Comparison of ENCODE assay signal across 8 cellular contexts in the genomic region with DNA sequence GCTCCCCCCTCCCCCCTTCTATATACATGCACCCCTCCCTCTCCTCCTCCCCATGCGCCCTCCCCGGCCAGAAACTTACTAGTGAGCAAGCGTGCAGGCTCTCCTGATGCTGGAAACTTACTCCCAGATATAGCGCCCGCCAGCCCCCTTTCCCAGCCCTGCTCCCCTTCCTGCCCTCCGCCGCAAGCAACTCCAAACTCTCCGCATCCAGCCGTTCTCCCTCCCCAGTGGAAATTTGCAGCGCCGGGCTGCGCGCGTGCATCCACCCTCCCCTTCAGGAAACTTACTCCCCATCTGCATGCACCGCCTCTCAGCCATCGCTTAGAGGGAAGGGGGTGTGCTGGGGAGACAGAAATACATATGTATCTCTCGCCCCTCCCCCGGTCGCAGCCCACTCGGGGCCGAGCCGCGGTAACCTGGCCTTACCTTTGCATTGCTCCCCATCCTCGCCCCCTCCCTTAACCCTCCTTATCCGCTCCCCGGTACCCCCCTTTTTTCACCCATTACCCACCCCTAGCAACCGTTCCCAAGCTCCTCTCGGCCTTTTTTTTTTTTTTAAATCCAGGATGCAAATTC. TPM values are rescaled to one million over a fixed set of nuclear protein-coding genes. Genes with fewer than 3 reads are reported as not detected.
DNase-seq lines count a peak whose midpoint lies in the region; ATAC-seq and TF ChIP-seq lines count a peak whose summit lies in the region.

A gene with protein sequence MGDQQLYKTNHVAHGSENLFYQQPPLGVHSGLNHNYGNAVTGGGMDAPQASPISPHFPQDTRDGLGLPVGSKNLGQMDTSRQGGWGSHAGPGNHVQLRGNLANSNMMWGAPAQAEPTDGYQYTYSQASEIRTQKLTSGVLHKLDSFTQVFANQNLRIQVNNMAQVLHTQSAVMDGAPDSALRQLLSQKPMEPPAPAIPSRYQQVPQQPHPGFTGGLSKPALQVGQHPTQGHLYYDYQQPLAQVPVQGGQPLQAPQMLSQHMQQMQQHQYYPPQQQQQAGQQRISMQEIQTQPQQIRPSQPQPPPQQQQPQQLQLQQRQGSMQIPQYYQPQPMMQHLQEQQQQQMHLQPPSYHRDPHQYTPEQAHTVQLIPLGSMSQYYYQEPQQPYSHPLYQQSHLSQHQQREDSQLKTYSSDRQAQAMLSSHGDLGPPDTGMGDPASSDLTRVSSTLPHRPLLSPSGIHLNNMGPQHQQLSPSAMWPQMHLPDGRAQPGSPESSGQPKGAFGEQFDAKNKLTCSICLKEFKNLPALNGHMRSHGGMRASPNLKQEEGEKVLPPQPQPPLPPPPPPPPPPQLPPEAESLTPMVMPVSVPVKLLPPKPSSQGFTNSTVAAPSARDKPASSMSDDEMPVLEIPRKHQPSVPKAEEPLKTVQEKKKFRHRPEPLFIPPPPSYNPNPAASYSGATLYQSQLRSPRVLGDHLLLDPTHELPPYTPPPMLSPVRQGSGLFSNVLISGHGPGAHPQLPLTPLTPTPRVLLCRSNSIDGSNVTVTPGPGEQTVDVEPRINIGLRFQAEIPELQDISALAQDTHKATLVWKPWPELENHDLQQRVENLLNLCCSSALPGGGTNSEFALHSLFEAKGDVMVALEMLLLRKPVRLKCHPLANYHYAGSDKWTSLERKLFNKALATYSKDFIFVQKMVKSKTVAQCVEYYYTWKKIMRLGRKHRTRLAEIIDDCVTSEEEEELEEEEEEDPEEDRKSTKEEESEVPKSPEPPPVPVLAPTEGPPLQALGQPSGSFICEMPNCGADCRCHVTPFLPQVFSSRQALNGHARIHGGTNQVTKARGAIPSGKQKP (N-terminal part only) (minus strand): TSS at position 332 of the 576 bp plus-strand sequence. CDS start 182,336 bp downstream, outside the sequence.

- peaks cover 31 to 36% of the 10 kb centered on the region in 2 donors for H3K4me1 ChIP-seq in duodenal mucosa (ENCODE audit: control insufficient read depth in 1 of 2, insufficient read depth in 2 of 2, low read length in 2 of 2)
- peaks cover 0 to 13% (median 0%) of the 10 kb centered on the region in 4 donors for H3K4me1 ChIP-seq in right lobe of liver

- no peaks in the 10 kb centered on the region for H3K36me3 ChIP-seq in duodenal mucosa (ENCODE audit: control insufficient read depth in 1 of 2, insufficient read depth in 2 of 2, low read length in 2 of 2)
- H3K36me3 ChIP-seq in right lobe of liver: no peaks in the 10 kb centered on the region

- peak; percentile 25 for ATAC-seq in HG03095 (IDR thresholded peaks at IDR 0.05; ENCODE audit: unreplicated experiment)
- peak; percentile 26 to 46 (median 34) for ATAC-seq in right lobe of liver
- no peak for ATAC-seq in omental fat pad (ENCODE audit: low FRiP score)

- TF ChIP-seq POLR2A in right lobe of liver (IDR thresholded peaks at IDR 0.05): no peak

- H3K4me3 ChIP-seq in duodenal mucosa (ENCODE audit: low read depth in 1 of 2, low read length in 2 of 2): peak within 1 kb of the TSS; percentile 90 to 95
- peak within 1 kb of the TSS; percentile 53 to 62 (median 54) for H3K4me3 ChIP-seq in right lobe of liver

- H3K27me3 ChIP-seq in duodenal mucosa (ENCODE audit: control insufficient read depth in 1 of 2, insufficient read depth in 2 of 2, low read length in 2 of 2) (no peaks in the 10 kb centered on the region), right lobe of liver (no peaks in the 10 kb centered on the region)

- 3% methylated on average over 27 of the region's 28 CpGs for WGBS in right lobe of liver (ENCODE audit: insufficient coverage, low coverage, low lambda C conversion rate, missing lambda C conversion rate)

- H3K9me3 ChIP-seq in duodenal mucosa (ENCODE audit: control insufficient read depth in 1 of 2, low read length in 2 of 2): no peaks in the 10 kb centered on the region
- no peaks in the 10 kb centered on the region for H3K9me3 ChIP-seq in right lobe of liver

- H3K27ac ChIP-seq in duodenal mucosa (ENCODE audit: low read depth, low read length) (peak within 1 kb of the TSS; percentile 90), right lobe of liver (peak within 1 kb of the TSS; percentile 39 to 67 (median 43))

- H3K9ac ChIP-seq in duodenal mucosa (ENCODE audit: low read depth in 1 of 2, low read length in 2 of 2): peak within 1 kb of the TSS; percentile 71 to 73

- no peak for TF ChIP-seq CTCF in right lobe of liver (IDR thresholded peaks at IDR 0.05)
- no peak for TF ChIP-seq CTCF in omental fat pad (IDR thresholded peaks at IDR 0.05)

- peak; percentile 94 for DNase-seq in DMS53 (lab: John Stamatoyannopoulos, UW)
- DNase-seq in NCI-H510A (lab: John Stamatoyannopoulos, UW): peak; percentile 93
- peak; percentile 63 for DNase-seq in activated CD4-positive, alpha-beta T cell treated with anti-CD3 and anti-CD28 coated beads for 48 hours
- peak in 2 of 3 donors; percentile 45 to 58 for DNase-seq in right lobe of liver
- peak; percentile 23 to 28 for DNase-seq in stimulated activated CD8-positive, alpha-beta memory T cell treated with anti-CD3 and anti-CD28 coated beads, Interleukin-2, amount 100 ng/mL, for 1 hour (ENCODE audit: low read depth in 2 of 2)
- DNase-seq in omental fat pad (ENCODE audit: low spot score): no peak

- intact Hi-C loops in right lobe of liver (cut with DNase I): no loop called here

RNA-seq across cellular contexts. Expression of the gene that starts here (rescaled TPM):
- total RNA-seq in right lobe of liver (1 to 10 TPM in 1 of 6 experiments, under 1 TPM in 5; 0.29 to 1.2 (median 0.60) TPM), omental fat pad (10 to 100 TPM in 1 of 4 donors, 1 to 10 TPM in 3; 2.0 to 10.2 (median 2.6) TPM)
